16 cellular contexts compared by ENCODE assay signal in the genomic region with DNA sequence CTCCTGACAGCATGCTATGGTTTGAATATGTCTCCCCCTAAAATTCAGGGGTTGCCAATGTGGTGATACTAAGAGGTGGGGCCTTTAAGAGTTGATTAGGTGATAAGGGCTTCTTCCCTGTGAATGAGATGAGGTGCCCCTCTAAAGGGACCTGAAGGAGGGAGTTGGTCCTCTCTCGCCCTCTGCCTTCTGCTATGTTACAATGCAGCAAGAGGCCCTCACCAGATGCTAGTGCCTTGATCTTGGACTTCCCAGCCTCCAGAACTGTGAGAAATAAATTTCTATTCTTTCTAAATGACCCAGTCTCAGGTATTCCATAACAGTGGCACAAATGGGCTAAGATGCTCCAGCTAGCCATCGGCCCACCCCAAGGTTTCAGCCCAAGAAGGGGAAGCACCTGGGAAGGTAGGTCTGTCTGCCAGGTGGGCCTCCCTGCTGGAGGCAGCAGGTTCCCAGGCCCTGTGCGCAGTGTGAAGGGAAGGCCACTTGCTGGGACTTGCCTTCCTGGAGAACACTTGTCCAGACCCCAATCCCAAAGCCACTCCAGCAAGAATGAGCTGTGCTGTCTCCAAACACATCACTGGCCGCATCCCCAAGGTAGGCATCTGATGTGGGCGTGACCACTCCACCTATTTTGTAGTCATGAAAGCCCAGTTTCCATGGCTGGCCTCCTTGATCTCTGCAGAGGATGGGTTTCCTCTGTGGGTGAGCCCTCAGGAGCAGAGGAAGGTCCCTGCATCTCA. TPM values are rescaled to one million over a fixed set of nuclear protein-coding genes. Genes with fewer than 3 reads are reported as not detected.
A peak's percentile ranks its signal among the peaks of the same experiment; 100 is the strongest.
DNase-seq lines count a peak whose midpoint lies in the region; ATAC-seq and TF ChIP-seq lines count a peak whose summit lies in the region.
"Had no signal": no experiment of that assay in that cellular context is flagged by ENCODE, and none has a peak within 500 bp of the region (broad histone marks: within the 10 kb centered on the region; RNA-seq: fewer than 3 reads in every experiment).

No MANE protein-coding gene starts in this region.

- H3K9me3 Mint-ChIP-seq in MCF 10A (ENCODE audit: unreplicated experiment) (no peaks in the 10 kb centered on the region), type B pancreatic cell (no peaks in the 10 kb centered on the region)
- no peaks in the 10 kb centered on the region for H3K9me3 Mint-ChIP-seq in activated naive CD8-positive, alpha-beta T cell treated with anti-CD3 and anti-CD28 coated beads for 36 hours
- H3K9me3 Mint-ChIP-seq: activated T-cell treated with anti-CD3 and anti-CD28 coated beads, Interleukin-2, amount 50 U/mL, for 4 hours had no signal

- H3K4me1 Mint-ChIP-seq in MCF 10A (ENCODE audit: insufficient read depth, unreplicated experiment) (peaks cover 47% of the 10 kb centered on the region), type B pancreatic cell (ENCODE audit: unreplicated experiment) (no peaks in the 10 kb centered on the region)
- no peaks in the 10 kb centered on the region for H3K4me1 Mint-ChIP-seq in activated naive CD8-positive, alpha-beta T cell treated with anti-CD3 and anti-CD28 coated beads for 36 hours

- BruUV-seq in MCF 10A (replicated peaks; lab: Mats Ljungman, UMichigan) = TSS peak; percentile 41

- peak; percentile 18 for ATAC-seq in esophagus mucosa
- ATAC-seq: activated T-cell treated with anti-CD3 and anti-CD28 coated beads, Interleukin-2, amount 50 U/mL, for 4 hours; Right ventricle myocardium inferior had no signal

- H3K27ac ChIP-seq in breast epithelium = no peak overlapping the region

- H3K9me3 ChIP-seq in breast epithelium = no peaks in the 10 kb centered on the region
- H3K9me3 ChIP-seq: Caco-2 had no signal

- intact Hi-C loops in MCF 10A (cut with micrococcal nuclease) (loop anchor here (10.0 kb wide), 1 partner anchor 91 kb away; a partner anchor contains a TSS), breast epithelium (cut with DNase I; ENCODE audit: low total_unique reads) (no loop called here)

- TF ChIP-seq POLR2A in breast epithelium (IDR thresholded peaks at IDR 0.05) = no peak

- no peaks in the 10 kb centered on the region for H3K4me1 ChIP-seq in breast epithelium
- H3K4me1 ChIP-seq: Caco-2 had no signal

- POLR2A ChIA-PET in MCF 10A (lab: Yijun Ruan, JAX) = interaction anchor here (0.6 to 3.5 kb wide), 14 partner anchors 10 to 545 kb away, joined by 3 to 36 read pairs (median 4); a partner anchor contains a TSS

- no peaks in the 10 kb centered on the region for H3K27me3 ChIP-seq in breast epithelium

- no peak overlapping the region for H3K4me3 ChIP-seq in breast epithelium

- H3K36me3 ChIP-seq in breast epithelium = no peaks in the 10 kb centered on the region

- DNase-seq in MCF 10A (ENCODE audit: unreplicated experiment) (no peak), breast epithelium (ENCODE audit: low spot score in 2 of 2) (no peak), SW480 (ENCODE audit: low spot score) (peak; percentile 23), type B pancreatic cell (ENCODE audit: extremely low spot score, unreplicated experiment) (no peak), glomerular visceral epithelial cell (ENCODE audit: extremely low spot score) (no peak), NCI-H146 treated with DMSO at 0.1 percent for 48 hours (lab: John Stamatoyannopoulos, UW; ENCODE audit: unreplicated experiment) (no peak)
- no peak for DNase-seq in activated naive CD8-positive, alpha-beta T cell treated with anti-CD3 and anti-CD28 coated beads for 36 hours
- DNase-seq: activated CD4-positive, alpha-beta T cell treated with anti-CD3 and anti-CD28 coated beads, Interleukin-2, amount 50 U/mL, for 1 hour; activated T-cell treated with anti-CD3 and anti-CD28 coated beads, Interleukin-2, amount 50 U/mL, for 4 hours; Caco-2; Kasumi-1; NCI-H187; NCI-H526 treated with DMSO at 0.1 percent for 48 hours; stimulated activated naive CD4-positive, alpha-beta T cell treated with Interleukin-2 at 50 U/mL for 16 hours had no signal

- peak overlapping the region; percentile 98 for H3K27ac Mint-ChIP-seq in MCF 10A (ENCODE audit: low read depth, unreplicated experiment)
- peak overlapping the region; percentile 65 for H3K27ac Mint-ChIP-seq in type B pancreatic cell
- H3K27ac Mint-ChIP-seq in activated naive CD8-positive, alpha-beta T cell treated with anti-CD3 and anti-CD28 coated beads for 36 hours = no peak overlapping the region

- TF ChIP-seq CTCF in MCF 10A (IDR thresholded peaks at IDR 0.05; ENCODE audit: unreplicated experiment) (no peak), breast epithelium (IDR thresholded peaks at IDR 0.05) (no peak), type B pancreatic cell (conservative IDR thresholded peaks at IDR 0.05) (no peak)

- CTCF ChIA-PET in MCF 10A (lab: Yijun Ruan, JAX) = interaction anchor here (0.8 to 1.1 kb wide), 2 partner anchors 17 kb away, joined by 3 read pairs; no protein-coding TSS in a partner anchor

- H3K36me3 Mint-ChIP-seq in MCF 10A (ENCODE audit: insufficient read depth, unreplicated experiment) = peaks cover 7% of the 10 kb centered on the region
- no peaks in the 10 kb centered on the region for H3K36me3 Mint-ChIP-seq in type B pancreatic cell
- H3K36me3 Mint-ChIP-seq in activated naive CD8-positive, alpha-beta T cell treated with anti-CD3 and anti-CD28 coated beads for 36 hours = no peaks in the 10 kb centered on the region

- H3K27me3 Mint-ChIP-seq in MCF 10A (ENCODE audit: insufficient read depth, unreplicated experiment) = no peaks in the 10 kb centered on the region
- H3K27me3 Mint-ChIP-seq in type B pancreatic cell = peaks cover 8% of the 10 kb centered on the region
- peaks cover 4% of the 10 kb centered on the region for H3K27me3 Mint-ChIP-seq in activated naive CD8-positive, alpha-beta T cell treated with anti-CD3 and anti-CD28 coated beads for 36 hours

- H3K4me3 Mint-ChIP-seq in MCF 10A (ENCODE audit: unreplicated experiment) (peak overlapping the region; percentile 30), type B pancreatic cell (no peak overlapping the region)
- no peak overlapping the region for H3K4me3 Mint-ChIP-seq in activated naive CD8-positive, alpha-beta T cell treated with anti-CD3 and anti-CD28 coated beads for 36 hours
- H3K4me3 Mint-ChIP-seq: activated T-cell treated with anti-CD3 and anti-CD28 coated beads, Interleukin-2, amount 50 U/mL, for 4 hours had no signal

RNA-seq across cellular contexts. Expression of a gene that starts 9.0 kb away (rescaled TPM):
- total RNA-seq in MCF 10A (2022) = 1.1 and 2.5 TPM in 2 replicates
- under 1 TPM in 1 of 3 donors, not detected in 2; 0.16 TPM for total RNA-seq in breast epithelium
- total RNA-seq in esophagus mucosa = not detected
- total RNA-seq in type B pancreatic cell (ENCODE audit: low replicate concordance) = not detected in 2 replicates
- not detected for total RNA-seq in activated naive CD8-positive, alpha-beta T cell treated with anti-CD3 and anti-CD28 coated beads for 36 hours
- total RNA-seq: activated T-cell treated with anti-CD3 and anti-CD28 coated beads, Interleukin-2, amount 50 U/mL, for 4 hours; Caco-2; Right ventricle myocardium inferior had no signal

RNA-seq across cellular contexts. Expression of a gene that starts 21.7 kb away (rescaled TPM):
- total RNA-seq in MCF 10A (2022) (27.6 and 27.8 TPM in 2 replicates), breast epithelium (10 to 100 TPM; 12.8 to 28.6 (median 20.3) TPM), esophagus mucosa (10.1 TPM), type B pancreatic cell (ENCODE audit: low replicate concordance) (10.3 and 16.1 TPM in 2 replicates)
- total RNA-seq in activated naive CD8-positive, alpha-beta T cell treated with anti-CD3 and anti-CD28 coated beads for 36 hours = 1 to 10 TPM; 6.9 to 7.7 TPM
